ENCODE assay signal across 7 cellular contexts in the genomic region with DNA sequence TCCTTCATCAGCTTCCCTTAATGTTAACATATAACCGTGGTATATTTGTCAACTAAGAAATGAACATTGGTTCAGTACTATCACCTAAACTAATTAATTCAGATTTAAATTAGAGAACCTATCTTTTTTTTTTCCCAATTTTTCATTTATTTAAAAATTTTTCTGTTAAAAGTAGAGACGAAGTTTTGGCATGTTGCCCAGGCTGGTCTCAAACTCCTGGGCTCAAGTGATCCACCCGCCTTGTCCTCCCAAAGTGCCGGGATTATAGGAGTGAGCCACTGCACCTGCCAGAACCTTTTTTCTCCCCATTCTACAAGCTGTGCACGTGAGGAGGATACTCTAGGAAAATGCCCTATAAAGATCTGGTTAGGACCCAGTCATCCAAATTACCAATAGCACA.
"Had no signal": no experiment of that assay in that cellular context is flagged by ENCODE, and none has a peak within 500 bp of the region (broad histone marks: within the 10 kb centered on the region; RNA-seq: fewer than 3 reads in every experiment).

No MANE protein-coding gene starts in this region.

- H3K4me3 ChIP-seq: GM23338 had no signal

- ATAC-seq: GM23338 had no signal

- H3K4me2 ChIP-seq: GM23338 had no signal

- H3K27ac Mint-ChIP-seq: GM23338 had no signal

- H3K4me3 Mint-ChIP-seq: GM23338, H9 had no signal

- DNase-seq: H9, HCEC 1CT, KBM-7 had no signal

- H2AFZ ChIP-seq: GM23338 had no signal

- FAIRE-seq: H1, H54, HTR-8/SVneo had no signal
